ENCODE assay signal across 11 cellular contexts in genomic region chr1:203676455-203676854, GRCh38. TPM values are rescaled to one million over a fixed set of nuclear protein-coding genes. Genes with fewer than 3 reads are reported as not detected.
DNase-seq lines count a peak whose midpoint lies in the region; ATAC-seq and TF ChIP-seq lines count a peak whose summit lies in the region.
"Had no signal": no experiment of that assay in that cellular context is flagged by ENCODE, and none has a peak within 500 bp of the region (broad histone marks: within the 10 kb centered on the region; RNA-seq: fewer than 3 reads in every experiment).

No MANE protein-coding gene starts in this region.

- H3K4me2 ChIP-seq in BLaER1 = peak overlapping the region; percentile 93

- H4K20me1 ChIP-seq in BLaER1 = no peaks in the 10 kb centered on the region

- DNase-seq in HFFc6 = no peak
- DNase-seq in choroid plexus epithelial cell (ENCODE audit: low read depth) = no peak
- no peak for DNase-seq in natural killer cell treated with Interleukin-12 subunit alpha and Interleukin-12 subunit beta and Interleukin-15 and Interleukin-18, amount 100 ng/mL, for 72 hours (ENCODE audit: low spot score)
- DNase-seq: NCI-H446 treated with DMSO at 0.1 percent for 48 hours, RPMI8226 had no signal

- H3K4me1 ChIP-seq in BLaER1 = peaks cover 64% of the 10 kb centered on the region

- peaks cover 65% of the 10 kb centered on the region for H3K4me1 Mint-ChIP-seq in HFFc6 (ENCODE audit: low read depth)
- H3K4me1 Mint-ChIP-seq in natural killer cell treated with Interleukin-12 subunit alpha and Interleukin-12 subunit beta and Interleukin-15 and Interleukin-18, amount 100 ng/mL, for 72 hours (ENCODE audit: low read depth in 2 of 2) = peaks cover 64 to 80% of the 10 kb centered on the region in 2 donors

- H3K27ac Mint-ChIP-seq in HFFc6 = peak overlapping the region; percentile 43
- H3K27ac Mint-ChIP-seq in natural killer cell treated with Interleukin-12 subunit alpha and Interleukin-12 subunit beta and Interleukin-15 and Interleukin-18, amount 100 ng/mL, for 72 hours = peak overlapping the region; percentile 93 to 100

- peak overlapping the region; percentile 36; the same call in 1 of the 2 replicates for H3K9ac ChIP-seq in BLaER1

- peak overlapping the region; percentile 97 for H3K27ac ChIP-seq in BLaER1
- H3K27ac ChIP-seq: VCaP had no signal

- peaks cover 34% of the 10 kb centered on the region for H3K36me3 ChIP-seq in BLaER1

- ATAC-seq in natural killer cell treated with Interleukin-12 subunit alpha and Interleukin-12 subunit beta and Interleukin-15 and Interleukin-18, amount 100 ng/mL, for 72 hours = no peak
- no peak for ATAC-seq in GM19023 (IDR thresholded peaks at IDR 0.05; ENCODE audit: unreplicated experiment)
- ATAC-seq in GM21447 (IDR thresholded peaks at IDR 0.05; ENCODE audit: unreplicated experiment) = no peak
- no peak for ATAC-seq in HG02588 (IDR thresholded peaks at IDR 0.05; ENCODE audit: unreplicated experiment)
- no peak for ATAC-seq in GM21786 (IDR thresholded peaks at IDR 0.05; ENCODE audit: unreplicated experiment)

- TF ChIP-seq CTCF in HFFc6 (IDR thresholded peaks at IDR 0.05) (no peak), choroid plexus epithelial cell (conservative IDR thresholded peaks at IDR 0.05; ENCODE audit: low read depth, low read length) (peak; percentile 35)

- H3K27me3 ChIP-seq in BLaER1 = no peaks in the 10 kb centered on the region

- peaks cover 14% of the 10 kb centered on the region for H3K36me3 Mint-ChIP-seq in HFFc6 (ENCODE audit: low read depth)
- peaks cover 4% of the 10 kb centered on the region for H3K36me3 Mint-ChIP-seq in natural killer cell treated with Interleukin-12 subunit alpha and Interleukin-12 subunit beta and Interleukin-15 and Interleukin-18, amount 100 ng/mL, for 72 hours

- no peak overlapping the region for H3K4me3 ChIP-seq in BLaER1
- no peak overlapping the region for H3K4me3 ChIP-seq in choroid plexus epithelial cell (ENCODE audit: low read depth, low read length)

- H3K9me3 ChIP-seq in BLaER1 = no peaks in the 10 kb centered on the region

- peaks cover 9% of the 10 kb centered on the region; the same call in 1 of the 2 replicates for H3K27me3 Mint-ChIP-seq in HFFc6 (ENCODE audit: insufficient read depth)
- H3K27me3 Mint-ChIP-seq in natural killer cell treated with Interleukin-12 subunit alpha and Interleukin-12 subunit beta and Interleukin-15 and Interleukin-18, amount 100 ng/mL, for 72 hours = no peaks in the 10 kb centered on the region

- H3K4me3 Mint-ChIP-seq in HFFc6 = no peak overlapping the region
- H3K4me3 Mint-ChIP-seq in natural killer cell treated with Interleukin-12 subunit alpha and Interleukin-12 subunit beta and Interleukin-15 and Interleukin-18, amount 100 ng/mL, for 72 hours = peak overlapping the region; percentile 82

- no peaks in the 10 kb centered on the region for H3K9me3 Mint-ChIP-seq in HFFc6
- H3K9me3 Mint-ChIP-seq in natural killer cell treated with Interleukin-12 subunit alpha and Interleukin-12 subunit beta and Interleukin-15 and Interleukin-18, amount 100 ng/mL, for 72 hours = no peaks in the 10 kb centered on the region

RNA-seq across cellular contexts. Expression of gene ATP2B4, which starts 49.8 kb away (rescaled TPM):
- total RNA-seq in HFFc6 (2021; fragmentation: NEBNext Ultra II Directional; extraction: Animal tissue kit (Norgen Biotek cat#: 25700)) = 100 to 1,000 TPM; 199 to 243 (median 221) TPM
- 100 to 1,000 TPM; 158 to 191 TPM for total RNA-seq in natural killer cell treated with Interleukin-12 subunit alpha and Interleukin-12 subunit beta and Interleukin-15 and Interleukin-18, amount 100 ng/mL, for 72 hours
